24 cellular contexts compared by ENCODE assay signal in genomic region chr9:106069241-106069640, GRCh38.
"Had no signal": no experiment of that assay in that cellular context is flagged by ENCODE, and none has a peak within 500 bp of the region (broad histone marks: within the 10 kb centered on the region; RNA-seq: fewer than 3 reads in every experiment).

No MANE protein-coding gene starts in this region.

- H3K9me3 ChIP-seq: body of pancreas, heart right ventricle, sigmoid colon, spleen, upper lobe of right lung had no signal

- H3K36me3 Mint-ChIP-seq: activated CD8-positive, alpha-beta memory T cell treated with anti-CD3 and anti-CD28 coated beads, Interleukin-2, amount 10 ng/mL, durations not matched to agents 7 days and 5 days; activated naive CD4-positive, alpha-beta T cell treated with anti-CD3 and anti-CD28 coated beads, Interleukin-2, amount 10 ng/mL, durations not matched to agents 7 days and 5 days; naive B cell; neural progenitor cell had no signal

- H3K27ac ChIP-seq: body of pancreas, heart right ventricle, neural progenitor cell, spleen, upper lobe of right lung, VCaP had no signal

- H3K36me3 ChIP-seq: heart right ventricle, neural progenitor cell, sigmoid colon, spleen, upper lobe of right lung had no signal

- H3K4me1 Mint-ChIP-seq: activated CD4-positive, alpha-beta T cell treated with anti-CD3 and anti-CD28 coated beads, Interleukin-2, amount 10 ng/mL, durations not matched to agents 24 days and 14 days; activated CD8-positive, alpha-beta memory T cell treated with anti-CD3 and anti-CD28 coated beads, Interleukin-2, amount 10 ng/mL, durations not matched to agents 7 days and 5 days; activated naive CD4-positive, alpha-beta T cell treated with anti-CD3 and anti-CD28 coated beads, Interleukin-2, amount 10 ng/mL, durations not matched to agents 7 days and 5 days; naive B cell had no signal

- H3K4me3 ChIP-seq: body of pancreas, heart right ventricle, neural progenitor cell, sigmoid colon, spleen, upper lobe of right lung had no signal

- H3K4me1 ChIP-seq: body of pancreas, neural progenitor cell, spleen, upper lobe of right lung had no signal

- H3K9ac ChIP-seq: neural progenitor cell had no signal

- H3K4me3 Mint-ChIP-seq: activated CD4-positive, alpha-beta T cell treated with anti-CD3 and anti-CD28 coated beads, Interleukin-2, amount 10 ng/mL, durations not matched to agents 24 days and 14 days; activated CD8-positive, alpha-beta memory T cell treated with anti-CD3 and anti-CD28 coated beads, Interleukin-2, amount 10 ng/mL, durations not matched to agents 7 days and 5 days; activated CD8-positive, alpha-beta T cell treated with anti-CD3 and anti-CD28 coated beads for 36 hours; activated naive CD4-positive, alpha-beta T cell treated with anti-CD3 and anti-CD28 coated beads, Interleukin-2, amount 10 ng/mL, durations not matched to agents 7 days and 5 days; dendritic cell treated with granulocyte-macrophage colony-stimulating factor and Interleukin-4, amounts not matched to agents 40 ng/mL and 50 ng/mL, for 4 days; neural progenitor cell had no signal

- H3K27me3 Mint-ChIP-seq: activated CD4-positive, alpha-beta T cell treated with anti-CD3 and anti-CD28 coated beads, Interleukin-2, amount 10 ng/mL, durations not matched to agents 24 days and 14 days; activated CD8-positive, alpha-beta memory T cell treated with anti-CD3 and anti-CD28 coated beads, Interleukin-2, amount 10 ng/mL, durations not matched to agents 7 days and 5 days; activated CD8-positive, alpha-beta T cell treated with anti-CD3 and anti-CD28 coated beads for 36 hours; activated naive CD4-positive, alpha-beta T cell treated with anti-CD3 and anti-CD28 coated beads, Interleukin-2, amount 10 ng/mL, durations not matched to agents 7 days and 5 days; dendritic cell treated with granulocyte-macrophage colony-stimulating factor and Interleukin-4, amounts not matched to agents 40 ng/mL and 50 ng/mL, for 4 days; naive B cell had no signal

- H3K27me3 ChIP-seq: body of pancreas, heart right ventricle, neural progenitor cell, sigmoid colon, spleen, upper lobe of right lung had no signal

- H3K9me3 Mint-ChIP-seq: activated CD4-positive, alpha-beta T cell treated with anti-CD3 and anti-CD28 coated beads, Interleukin-2, amount 10 ng/mL, durations not matched to agents 24 days and 14 days; activated CD8-positive, alpha-beta T cell treated with anti-CD3 and anti-CD28 coated beads for 36 hours; activated naive CD4-positive, alpha-beta T cell treated with anti-CD3 and anti-CD28 coated beads, Interleukin-2, amount 10 ng/mL, durations not matched to agents 7 days and 5 days; naive B cell; neural progenitor cell had no signal

- ATAC-seq: activated CD4-positive, CD25-positive, alpha-beta regulatory T cell treated with anti-CD3 and anti-CD28 coated beads, Interleukin-2, amount 50 U/mL, for 24 hours; activated CD8-positive, alpha-beta memory T cell treated with anti-CD3 and anti-CD28 coated beads, Interleukin-2, amount 10 ng/mL, durations not matched to agents 7 days and 5 days; activated CD8-positive, alpha-beta T cell treated with anti-CD3 and anti-CD28 coated beads for 36 hours; body of pancreas; heart right ventricle; left colon; upper lobe of right lung had no signal

- DNase-seq: activated CD4-positive, alpha-beta T cell treated with anti-CD3 and anti-CD28 coated beads, Interleukin-2, amount 10 ng/mL, durations not matched to agents 24 days and 14 days; activated CD8-positive, alpha-beta memory T cell treated with anti-CD3 and anti-CD28 coated beads, Interleukin-2, amount 10 ng/mL, durations not matched to agents 7 days and 5 days; activated CD8-positive, alpha-beta T cell treated with anti-CD3 and anti-CD28 coated beads for 36 hours; activated effector memory CD4-positive, alpha-beta T cell treated with anti-CD3 and anti-CD28 coated beads, Interleukin-2, amount 50 U/mL, for 16 hours; activated naive CD4-positive, alpha-beta T cell treated with anti-CD3 and anti-CD28 coated beads, Interleukin-2, amount 10 ng/mL, durations not matched to agents 7 days and 5 days; activated T-cell treated with anti-CD3 and anti-CD28 coated beads for 4 hours; amygdala; body of pancreas; effector CD4-positive, alpha-beta T cell; heart right ventricle; islet precursor cell; left colon; mesenchymal stem cell; naive B cell; posterior cingulate gyrus; sigmoid colon; spleen; stimulated activated CD4-positive, alpha-beta T cell treated with anti-CD3 and anti-CD28 coated beads, Interleukin-4, amount 100 ng/mL, for 1 hour; stimulated activated naive CD4-positive, alpha-beta T cell; upper lobe of right lung had no signal

- H3K27ac Mint-ChIP-seq: activated CD4-positive, alpha-beta T cell treated with anti-CD3 and anti-CD28 coated beads, Interleukin-2, amount 10 ng/mL, durations not matched to agents 24 days and 14 days; activated CD8-positive, alpha-beta memory T cell treated with anti-CD3 and anti-CD28 coated beads, Interleukin-2, amount 10 ng/mL, durations not matched to agents 7 days and 5 days; activated CD8-positive, alpha-beta T cell treated with anti-CD3 and anti-CD28 coated beads for 36 hours; activated naive CD4-positive, alpha-beta T cell treated with anti-CD3 and anti-CD28 coated beads, Interleukin-2, amount 10 ng/mL, durations not matched to agents 7 days and 5 days; dendritic cell treated with granulocyte-macrophage colony-stimulating factor and Interleukin-4, amounts not matched to agents 40 ng/mL and 50 ng/mL, for 4 days; naive B cell; neural progenitor cell had no signal
